ENCODE assay signal across 1 cellular context in the genomic region with DNA sequence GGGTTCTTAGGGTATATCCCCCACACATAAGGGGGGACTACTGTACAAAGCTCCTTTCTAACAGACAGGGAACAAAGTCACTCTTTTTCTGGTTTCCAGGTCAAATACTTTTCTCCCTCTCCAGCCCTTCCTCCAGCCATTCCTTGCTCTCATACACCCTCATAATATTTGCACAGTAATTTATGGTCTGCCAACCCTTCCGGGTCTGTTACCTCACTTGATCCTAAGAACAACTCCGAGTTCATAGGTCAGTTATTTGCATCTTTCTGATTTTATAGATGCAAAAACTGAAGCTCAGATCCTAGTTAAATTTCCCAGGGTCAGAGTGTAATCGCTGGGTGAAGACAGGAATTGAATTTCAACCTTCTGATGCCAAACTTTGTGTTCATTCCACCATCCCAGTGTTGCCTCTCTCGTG.
TF ChIP-seq lines count a peak whose summit lies in the region.

No MANE protein-coding gene starts in this region.

TF ChIP-seq in HepG2, 621 proteins besides CTCF, POLR2A, EP300 and RAD21 (continued from another document and continues in another):
- TF ChIP-seq, protein P1, sequence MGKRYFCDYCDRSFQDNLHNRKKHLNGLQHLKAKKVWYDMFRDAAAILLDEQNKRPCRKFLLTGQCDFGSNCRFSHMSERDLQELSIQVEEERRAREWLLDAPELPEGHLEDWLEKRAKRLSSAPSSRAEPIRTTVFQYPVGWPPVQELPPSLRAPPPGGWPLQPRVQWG (CRISPR knock-in tag; IDR thresholded peaks at IDR 0.05; ENCODE audit: borderline replicate concordance, low read depth) = no peak
- no peak for TF ChIP-seq ZNF232 (CRISPR knock-in tag; IDR thresholded peaks at IDR 0.05; ENCODE audit: borderline replicate concordance)
- no peak for TF ChIP-seq ZIK1 (CRISPR knock-in tag; IDR thresholded peaks at IDR 0.05; ENCODE audit: borderline replicate concordance, low read depth)
- no peak for TF ChIP-seq BRCA1 (CRISPR knock-in tag; IDR thresholded peaks at IDR 0.05)
- peak; percentile 88 for TF ChIP-seq RARA (CRISPR knock-in tag; IDR thresholded peaks at IDR 0.05)
- TF ChIP-seq ZNF441 (CRISPR knock-in tag; IDR thresholded peaks at IDR 0.05; ENCODE audit: borderline replicate concordance) = 0 out of 2 replicates have a peak, but pooled peaks have one; percentile 38
- TF ChIP-seq SRSF9 (IDR thresholded peaks at IDR 0.05; ENCODE audit: borderline replicate concordance, insufficient read depth, low read depth, low read length, poor library complexity, severe bottlenecking) = no peak
- TF ChIP-seq NKX3-1 (CRISPR knock-in tag; IDR thresholded peaks at IDR 0.05) = no peak; the same call in 1 of the 2 replicates
- TF ChIP-seq, protein P2, sequence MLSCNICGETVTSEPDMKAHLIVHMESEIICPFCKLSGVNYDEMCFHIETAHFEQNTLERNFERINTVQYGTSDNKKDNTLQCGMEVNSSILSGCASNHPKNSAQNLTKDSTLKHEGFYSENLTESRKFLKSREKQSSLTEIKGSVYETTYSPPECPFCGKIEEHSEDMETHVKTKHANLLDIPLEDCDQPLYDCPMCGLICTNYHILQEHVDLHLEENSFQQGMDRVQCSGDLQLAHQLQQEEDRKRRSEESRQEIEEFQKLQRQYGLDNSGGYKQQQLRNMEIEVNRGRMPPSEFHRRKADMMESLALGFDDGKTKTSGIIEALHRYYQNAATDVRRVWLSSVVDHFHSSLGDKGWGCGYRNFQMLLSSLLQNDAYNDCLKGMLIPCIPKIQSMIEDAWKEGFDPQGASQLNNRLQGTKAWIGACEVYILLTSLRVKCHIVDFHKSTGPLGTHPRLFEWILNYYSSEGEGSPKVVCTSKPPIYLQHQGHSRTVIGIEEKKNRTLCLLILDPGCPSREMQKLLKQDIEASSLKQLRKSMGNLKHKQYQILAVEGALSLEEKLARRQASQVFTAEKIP (CRISPR knock-in tag; IDR thresholded peaks at IDR 0.05; ENCODE audit: borderline replicate concordance) = no peak
- no peak for TF ChIP-seq ZNF790 (CRISPR knock-in tag; IDR thresholded peaks at IDR 0.05; ENCODE audit: borderline replicate concordance)
- TF ChIP-seq ATF7-NPFF (CRISPR knock-in tag; IDR thresholded peaks at IDR 0.05; ENCODE audit: low read depth) = no peak
- no peak for TF ChIP-seq ELF4 (CRISPR knock-in tag; IDR thresholded peaks at IDR 0.05; ENCODE audit: borderline replicate concordance)
- TF ChIP-seq SP5 (CRISPR knock-in tag; IDR thresholded peaks at IDR 0.05; ENCODE audit: borderline replicate concordance, low read depth) = no peak
- no peak for TF ChIP-seq RBAK (CRISPR knock-in tag; IDR thresholded peaks at IDR 0.05)
- no peak for TF ChIP-seq TCF12 (IDR thresholded peaks at IDR 0.05)
- no peak for TF ChIP-seq TCF12 (CRISPR knock-in tag; IDR thresholded peaks at IDR 0.05)
- no peak for TF ChIP-seq ZNF879 (CRISPR knock-in tag; IDR thresholded peaks at IDR 0.05)
- TF ChIP-seq KAT8 (CRISPR knock-in tag; IDR thresholded peaks at IDR 0.05) = peak; percentile 58; the same call in 1 of the 2 replicates
- TF ChIP-seq ATF1 (CRISPR knock-in tag; IDR thresholded peaks at IDR 0.05) = peak; percentile 47; the same call in 1 of the 2 replicates
- TF ChIP-seq ZZZ3 (CRISPR knock-in tag; IDR thresholded peaks at IDR 0.05; ENCODE audit: borderline replicate concordance) = no peak
- TF ChIP-seq ZNF331 (CRISPR knock-in tag; IDR thresholded peaks at IDR 0.05) = peak; percentile 57; the same call in 1 of the 2 replicates
- TF ChIP-seq, protein P3, sequence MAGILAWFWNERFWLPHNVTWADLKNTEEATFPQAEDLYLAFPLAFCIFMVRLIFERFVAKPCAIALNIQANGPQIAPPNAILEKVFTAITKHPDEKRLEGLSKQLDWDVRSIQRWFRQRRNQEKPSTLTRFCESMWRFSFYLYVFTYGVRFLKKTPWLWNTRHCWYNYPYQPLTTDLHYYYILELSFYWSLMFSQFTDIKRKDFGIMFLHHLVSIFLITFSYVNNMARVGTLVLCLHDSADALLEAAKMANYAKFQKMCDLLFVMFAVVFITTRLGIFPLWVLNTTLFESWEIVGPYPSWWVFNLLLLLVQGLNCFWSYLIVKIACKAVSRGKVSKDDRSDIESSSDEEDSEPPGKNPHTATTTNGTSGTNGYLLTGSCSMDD (CRISPR knock-in tag; IDR thresholded peaks at IDR 0.05) = no peak
- TF ChIP-seq, protein P4, sequence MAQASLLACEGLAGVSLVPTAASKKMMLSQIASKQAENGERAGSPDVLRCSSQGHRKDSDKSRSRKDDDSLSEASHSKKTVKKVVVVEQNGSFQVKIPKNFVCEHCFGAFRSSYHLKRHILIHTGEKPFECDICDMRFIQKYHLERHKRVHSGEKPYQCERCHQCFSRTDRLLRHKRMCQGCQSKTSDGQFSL (CRISPR knock-in tag; IDR thresholded peaks at IDR 0.05) = no peak
- TF ChIP-seq ZNF296 (CRISPR knock-in tag; conservative IDR thresholded peaks at IDR 0.05) = no peak
- TF ChIP-seq U2AF1 (optimal IDR thresholded peaks at IDR 0.05; ENCODE audit: low read depth, low read length) = no peak
- TF ChIP-seq, protein P5, sequence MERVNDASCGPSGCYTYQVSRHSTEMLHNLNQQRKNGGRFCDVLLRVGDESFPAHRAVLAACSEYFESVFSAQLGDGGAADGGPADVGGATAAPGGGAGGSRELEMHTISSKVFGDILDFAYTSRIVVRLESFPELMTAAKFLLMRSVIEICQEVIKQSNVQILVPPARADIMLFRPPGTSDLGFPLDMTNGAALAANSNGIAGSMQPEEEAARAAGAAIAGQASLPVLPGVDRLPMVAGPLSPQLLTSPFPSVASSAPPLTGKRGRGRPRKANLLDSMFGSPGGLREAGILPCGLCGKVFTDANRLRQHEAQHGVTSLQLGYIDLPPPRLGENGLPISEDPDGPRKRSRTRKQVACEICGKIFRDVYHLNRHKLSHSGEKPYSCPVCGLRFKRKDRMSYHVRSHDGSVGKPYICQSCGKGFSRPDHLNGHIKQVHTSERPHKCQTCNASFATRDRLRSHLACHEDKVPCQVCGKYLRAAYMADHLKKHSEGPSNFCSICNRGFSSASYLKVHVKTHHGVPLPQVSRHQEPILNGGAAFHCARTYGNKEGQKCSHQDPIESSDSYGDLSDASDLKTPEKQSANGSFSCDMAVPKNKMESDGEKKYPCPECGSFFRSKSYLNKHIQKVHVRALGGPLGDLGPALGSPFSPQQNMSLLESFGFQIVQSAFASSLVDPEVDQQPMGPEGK (CRISPR knock-in tag; IDR thresholded peaks at IDR 0.05) = peak; percentile 44; the same call in 1 of the 2 replicates
- TF ChIP-seq, protein P6, sequence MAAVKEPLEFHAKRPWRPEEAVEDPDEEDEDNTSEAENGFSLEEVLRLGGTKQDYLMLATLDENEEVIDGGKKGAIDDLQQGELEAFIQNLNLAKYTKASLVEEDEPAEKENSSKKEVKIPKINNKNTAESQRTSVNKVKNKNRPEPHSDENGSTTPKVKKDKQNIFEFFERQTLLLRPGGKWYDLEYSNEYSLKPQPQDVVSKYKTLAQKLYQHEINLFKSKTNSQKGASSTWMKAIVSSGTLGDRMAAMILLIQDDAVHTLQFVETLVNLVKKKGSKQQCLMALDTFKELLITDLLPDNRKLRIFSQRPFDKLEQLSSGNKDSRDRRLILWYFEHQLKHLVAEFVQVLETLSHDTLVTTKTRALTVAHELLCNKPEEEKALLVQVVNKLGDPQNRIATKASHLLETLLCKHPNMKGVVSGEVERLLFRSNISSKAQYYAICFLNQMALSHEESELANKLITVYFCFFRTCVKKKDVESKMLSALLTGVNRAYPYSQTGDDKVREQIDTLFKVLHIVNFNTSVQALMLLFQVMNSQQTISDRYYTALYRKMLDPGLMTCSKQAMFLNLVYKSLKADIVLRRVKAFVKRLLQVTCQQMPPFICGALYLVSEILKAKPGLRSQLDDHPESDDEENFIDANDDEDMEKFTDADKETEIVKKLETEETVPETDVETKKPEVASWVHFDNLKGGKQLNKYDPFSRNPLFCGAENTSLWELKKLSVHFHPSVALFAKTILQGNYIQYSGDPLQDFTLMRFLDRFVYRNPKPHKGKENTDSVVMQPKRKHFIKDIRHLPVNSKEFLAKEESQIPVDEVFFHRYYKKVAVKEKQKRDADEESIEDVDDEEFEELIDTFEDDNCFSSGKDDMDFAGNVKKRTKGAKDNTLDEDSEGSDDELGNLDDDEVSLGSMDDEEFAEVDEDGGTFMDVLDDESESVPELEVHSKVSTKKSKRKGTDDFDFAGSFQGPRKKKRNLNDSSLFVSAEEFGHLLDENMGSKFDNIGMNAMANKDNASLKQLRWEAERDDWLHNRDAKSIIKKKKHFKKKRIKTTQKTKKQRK (IDR thresholded peaks at IDR 0.05; ENCODE audit: low read length) = no peak
- TF ChIP-seq ZNF563 (CRISPR knock-in tag; IDR thresholded peaks at IDR 0.05) = no peak
- TF ChIP-seq ZNF547 (CRISPR knock-in tag; IDR thresholded peaks at IDR 0.05) = no peak
- TF ChIP-seq RFX1 (IDR thresholded peaks at IDR 0.05) = no peak
- TF ChIP-seq, protein P7, sequence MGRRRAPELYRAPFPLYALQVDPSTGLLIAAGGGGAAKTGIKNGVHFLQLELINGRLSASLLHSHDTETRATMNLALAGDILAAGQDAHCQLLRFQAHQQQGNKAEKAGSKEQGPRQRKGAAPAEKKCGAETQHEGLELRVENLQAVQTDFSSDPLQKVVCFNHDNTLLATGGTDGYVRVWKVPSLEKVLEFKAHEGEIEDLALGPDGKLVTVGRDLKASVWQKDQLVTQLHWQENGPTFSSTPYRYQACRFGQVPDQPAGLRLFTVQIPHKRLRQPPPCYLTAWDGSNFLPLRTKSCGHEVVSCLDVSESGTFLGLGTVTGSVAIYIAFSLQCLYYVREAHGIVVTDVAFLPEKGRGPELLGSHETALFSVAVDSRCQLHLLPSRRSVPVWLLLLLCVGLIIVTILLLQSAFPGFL (CRISPR knock-in tag; IDR thresholded peaks at IDR 0.05) = no peak
- TF ChIP-seq MYNN (CRISPR knock-in tag; IDR thresholded peaks at IDR 0.05; ENCODE audit: low read depth) = no peak
- TF ChIP-seq, protein P8, sequence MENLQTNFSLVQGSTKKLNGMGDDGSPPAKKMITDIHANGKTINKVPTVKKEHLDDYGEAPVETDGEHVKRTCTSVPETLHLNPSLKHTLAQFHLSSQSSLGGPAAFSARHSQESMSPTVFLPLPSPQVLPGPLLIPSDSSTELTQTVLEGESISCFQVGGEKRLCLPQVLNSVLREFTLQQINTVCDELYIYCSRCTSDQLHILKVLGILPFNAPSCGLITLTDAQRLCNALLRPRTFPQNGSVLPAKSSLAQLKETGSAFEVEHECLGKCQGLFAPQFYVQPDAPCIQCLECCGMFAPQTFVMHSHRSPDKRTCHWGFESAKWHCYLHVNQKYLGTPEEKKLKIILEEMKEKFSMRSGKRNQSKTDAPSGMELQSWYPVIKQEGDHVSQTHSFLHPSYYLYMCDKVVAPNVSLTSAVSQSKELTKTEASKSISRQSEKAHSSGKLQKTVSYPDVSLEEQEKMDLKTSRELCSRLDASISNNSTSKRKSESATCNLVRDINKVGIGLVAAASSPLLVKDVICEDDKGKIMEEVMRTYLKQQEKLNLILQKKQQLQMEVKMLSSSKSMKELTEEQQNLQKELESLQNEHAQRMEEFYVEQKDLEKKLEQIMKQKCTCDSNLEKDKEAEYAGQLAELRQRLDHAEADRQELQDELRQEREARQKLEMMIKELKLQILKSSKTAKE (CRISPR knock-in tag; IDR thresholded peaks at IDR 0.05; ENCODE audit: borderline replicate concordance) = peak; percentile 79
- no peak for TF ChIP-seq HNRNPLL (IDR thresholded peaks at IDR 0.05; ENCODE audit: low read depth, low read length, poor library complexity, severe bottlenecking)
- TF ChIP-seq ZNF136 (CRISPR knock-in tag; IDR thresholded peaks at IDR 0.05; ENCODE audit: low read depth) = no peak
- TF ChIP-seq ZNF230 (CRISPR knock-in tag; IDR thresholded peaks at IDR 0.05) = no peak
- TF ChIP-seq, protein P9, sequence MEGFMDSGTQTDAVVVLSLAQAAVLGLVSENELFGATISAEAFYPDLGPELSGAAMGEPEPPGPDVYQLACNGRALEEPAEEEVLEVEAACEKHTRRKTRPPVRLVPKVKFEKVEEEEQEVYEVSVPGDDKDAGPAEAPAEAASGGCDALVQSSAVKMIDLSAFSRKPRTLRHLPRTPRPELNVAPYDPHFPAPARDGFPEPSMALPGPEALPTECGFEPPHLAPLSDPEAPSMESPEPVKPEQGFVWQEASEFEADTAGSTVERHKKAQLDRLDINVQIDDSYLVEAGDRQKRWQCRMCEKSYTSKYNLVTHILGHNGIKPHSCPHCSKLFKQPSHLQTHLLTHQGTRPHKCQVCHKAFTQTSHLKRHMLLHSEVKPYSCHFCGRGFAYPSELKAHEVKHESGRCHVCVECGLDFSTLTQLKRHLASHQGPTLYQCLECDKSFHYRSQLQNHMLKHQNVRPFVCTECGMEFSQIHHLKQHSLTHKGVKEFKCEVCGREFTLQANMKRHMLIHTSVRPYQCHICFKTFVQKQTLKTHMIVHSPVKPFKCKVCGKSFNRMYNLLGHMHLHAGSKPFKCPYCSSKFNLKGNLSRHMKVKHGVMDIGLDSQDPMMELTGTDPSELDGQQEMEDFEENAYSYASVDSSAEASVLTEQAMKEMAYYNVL (CRISPR knock-in tag; IDR thresholded peaks at IDR 0.05; ENCODE audit: borderline replicate concordance) = peak; percentile 73; the same call in 1 of the 2 replicates
- 0 out of 2 replicates have a peak, but pooled peaks have one; percentile 47 for TF ChIP-seq ZNF317 (CRISPR knock-in tag; IDR thresholded peaks at IDR 0.05)
- TF ChIP-seq ZBTB1 (CRISPR knock-in tag; IDR thresholded peaks at IDR 0.05; ENCODE audit: borderline replicate concordance) = no peak
- TF ChIP-seq, protein P10, sequence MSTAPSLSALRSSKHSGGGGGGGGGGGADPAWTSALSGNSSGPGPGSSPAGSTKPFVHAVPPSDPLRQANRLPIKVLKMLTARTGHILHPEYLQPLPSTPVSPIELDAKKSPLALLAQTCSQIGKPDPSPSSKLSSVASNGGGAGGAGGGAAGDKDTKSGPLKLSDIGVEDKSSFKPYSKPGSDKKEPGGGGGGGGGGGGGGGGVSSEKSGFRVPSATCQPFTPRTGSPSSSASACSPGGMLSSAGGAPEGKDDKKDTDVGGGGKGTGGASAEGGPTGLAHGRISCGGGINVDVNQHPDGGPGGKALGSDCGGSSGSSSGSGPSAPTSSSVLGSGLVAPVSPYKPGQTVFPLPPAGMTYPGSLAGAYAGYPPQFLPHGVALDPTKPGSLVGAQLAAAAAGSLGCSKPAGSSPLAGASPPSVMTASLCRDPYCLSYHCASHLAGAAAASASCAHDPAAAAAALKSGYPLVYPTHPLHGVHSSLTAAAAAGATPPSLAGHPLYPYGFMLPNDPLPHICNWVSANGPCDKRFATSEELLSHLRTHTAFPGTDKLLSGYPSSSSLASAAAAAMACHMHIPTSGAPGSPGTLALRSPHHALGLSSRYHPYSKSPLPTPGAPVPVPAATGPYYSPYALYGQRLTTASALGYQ (CRISPR knock-in tag; IDR thresholded peaks at IDR 0.05) = peak; percentile 67
- TF ChIP-seq SAP130 (CRISPR knock-in tag; IDR thresholded peaks at IDR 0.05; ENCODE audit: low read depth) = peak; percentile 79
- TF ChIP-seq HNF4A (CRISPR knock-in tag; IDR thresholded peaks at IDR 0.05) = peak; percentile 85
- TF ChIP-seq, protein P11, sequence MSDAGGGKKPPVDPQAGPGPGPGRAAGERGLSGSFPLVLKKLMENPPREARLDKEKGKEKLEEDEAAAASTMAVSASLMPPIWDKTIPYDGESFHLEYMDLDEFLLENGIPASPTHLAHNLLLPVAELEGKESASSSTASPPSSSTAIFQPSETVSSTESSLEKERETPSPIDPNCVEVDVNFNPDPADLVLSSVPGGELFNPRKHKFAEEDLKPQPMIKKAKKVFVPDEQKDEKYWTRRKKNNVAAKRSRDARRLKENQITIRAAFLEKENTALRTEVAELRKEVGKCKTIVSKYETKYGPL (CRISPR knock-in tag; IDR thresholded peaks at IDR 0.05) = no peak
- TF ChIP-seq ZNF282 (IDR thresholded peaks at IDR 0.05; ENCODE audit: partially characterized antibody) = no peak
- peak; percentile 68; the same call in 1 of the 2 replicates for TF ChIP-seq MEIS2 (CRISPR knock-in tag; IDR thresholded peaks at IDR 0.05)
- peak; percentile 91 for TF ChIP-seq RCOR2 (CRISPR knock-in tag; IDR thresholded peaks at IDR 0.05)
- no peak for TF ChIP-seq MAFF (IDR thresholded peaks at IDR 0.05; ENCODE audit: low read depth, low read length)
